In genomic region chr12:32836710-32837109, GRCh38 we compare ENCODE assay signal across 22 cellular contexts. TPM values are rescaled to one million over a fixed set of nuclear protein-coding genes. Genes with fewer than 3 reads are reported as not detected.
DNase-seq lines count a peak whose midpoint lies in the region; ATAC-seq, FAIRE-seq and TF ChIP-seq lines count a peak whose summit lies in the region.
"Had no signal": no experiment of that assay in that cellular context is flagged by ENCODE, and none has a peak within 500 bp of the region (broad histone marks: within the 10 kb centered on the region; RNA-seq: fewer than 3 reads in every experiment).

No MANE protein-coding gene starts in this region.

- DNase-seq in Right ventricle myocardium superior (no peak), cardiac septum (ENCODE audit: low spot score) (no peak), M059J (ENCODE audit: low read depth) (peak; percentile 55), epithelial cell of prostate (ENCODE audit: low read depth, low spot score) (no peak), renal cortical epithelial cell (ENCODE audit: low read depth) (peak; percentile 16), RWPE1 (ENCODE audit: low spot score) (no peak), kidney (no peak)
- DNase-seq: 8988T; Calu3; CD8-positive, alpha-beta memory T cell; DMS153; H9; KBM-7; NCI-H1105; NCI-H146; NCI-H2029; NCI-H2227 treated with DMSO at 0.1 percent for 48 hours; NCI-H510A; NCI-H748 treated with DMSO at 0.1 percent for 48 hours had no signal

- intact Hi-C loops in Right ventricle myocardium superior (cut with DNase I): no loop called here
- intact Hi-C loops in cardiac septum (cut with DNase I): no loop called here
- intact Hi-C loops in kidney (cut with DNase I): no loop called here

- H3K4me1 ChIP-seq in kidney (ENCODE audit: control insufficient read depth in 1 of 2, insufficient read depth in 1 of 2, low read depth in 1 of 2, low read length in 2 of 2): no peaks in the 10 kb centered on the region

- no peaks in the 10 kb centered on the region for H3K9me3 ChIP-seq in kidney (ENCODE audit: control insufficient read depth in 1 of 2, low read length in 2 of 2)

- H3K36me3 ChIP-seq in kidney (ENCODE audit: control insufficient read depth in 1 of 2, insufficient read depth in 2 of 2, low read length in 2 of 2): no peaks in the 10 kb centered on the region

- H3K9ac ChIP-seq in kidney (ENCODE audit: low read length in 2 of 2): no peak overlapping the region

- H3K27ac ChIP-seq in epithelial cell of prostate (peak overlapping the region; percentile 36), RWPE1 (no peak overlapping the region), kidney (ENCODE audit: low read depth in 2 of 2, low read length in 2 of 2) (no peak overlapping the region)
- H3K27ac ChIP-seq: C4-2B had no signal

- peak; percentile 26 for ATAC-seq in Right ventricle myocardium superior (ENCODE audit: poor library complexity)
- ATAC-seq: HepG2 had no signal

- CTCF ChIA-PET in RWPE1 (lab: Yijun Ruan, JAX): no interaction called here

- no peak for FAIRE-seq in kidney (lab: Jason Lieb, UNC)
- FAIRE-seq: GM12891, HepG2 had no signal

- TF ChIP-seq CTCF in RWPE1 (conservative IDR thresholded peaks at IDR 0.05; ENCODE audit: low read depth) (no peak), kidney (IDR thresholded peaks at IDR 0.05; ENCODE audit: borderline replicate concordance, extremely low read depth, insufficient read depth) (no peak)

- POLR2A ChIA-PET in RWPE1 (lab: Yijun Ruan, JAX; ENCODE audit: low non-redundant PET): no interaction called here

- H3K4me3 ChIP-seq in kidney (ENCODE audit: low read length in 2 of 2): no peak overlapping the region

RNA-seq across cellular contexts. Expression of gene PKP2, which starts 59.9 kb away (rescaled TPM):
- total RNA-seq in Right ventricle myocardium superior (400 TPM), cardiac septum (463 TPM), renal cortical epithelial cell (9.9 and 10.7 TPM in 2 replicates), kidney (7.6 TPM)
- 6.2 and 8.0 TPM in 2 replicates for total RNA-seq in M059J (2014; rRNA removed; shearing (Covaris generic))
- polyA plus RNA-seq in kidney (ENCODE audit: insufficient read depth, low read depth, low replicate concordance): 4.3 TPM

Comparison
In these comparisons a context has a peak if more than half of its experiments do, and no peak if none do; other contexts are left out.
1. DNase-seq: peak in M059J (single experiment) and renal cortical epithelial cell (single experiment); none in Right ventricle myocardium superior (single experiment), cardiac septum (single experiment), epithelial cell of prostate (single experiment), RWPE1 (single experiment) and kidney (single experiment).
2. RNA of gene PKP2, which starts 59.9 kb away (total RNA-seq): 463 TPM in cardiac septum (single experiment) and 400 TPM in Right ventricle myocardium superior (single experiment); 9.9 to 10.7 TPM in renal cortical epithelial cell, 7.6 TPM in kidney (single experiment) and 6.2 to 8.0 TPM in M059J; every median in the first group is over 10 times any median in the second.